10 cellular contexts compared by ENCODE assay signal in genomic region chr5:134053840-134054338, GRCh38. TPM values are rescaled to one million over a fixed set of nuclear protein-coding genes. Genes with fewer than 3 reads are reported as not detected.
DNase-seq lines count a peak whose midpoint lies in the region; ATAC-seq and TF ChIP-seq lines count a peak whose summit lies in the region.
"Had no signal": no experiment of that assay in that cellular context is flagged by ENCODE, and none has a peak within 500 bp of the region (broad histone marks: within the 10 kb centered on the region; RNA-seq: fewer than 3 reads in every experiment).

No MANE protein-coding gene starts in this region.

- peak overlapping the region; percentile 68 for H3K4me2 ChIP-seq in BLaER1

- H3K4me3 Mint-ChIP-seq in activated CD8-positive, alpha-beta T cell treated with anti-CD3 and anti-CD28 coated beads for 36 hours: no peak overlapping the region
- H3K4me3 Mint-ChIP-seq in activated CD8-positive, alpha-beta memory T cell treated with anti-CD3 and anti-CD28 coated beads, Interleukin-2, amount 10 ng/mL, durations not matched to agents 7 days and 5 days: no peak overlapping the region

- H3K27ac ChIP-seq in BLaER1 (no peak overlapping the region), HUES48 (ENCODE audit: low read depth, low read length) (peak overlapping the region; percentile 85)

- H3K9me3 Mint-ChIP-seq in activated CD8-positive, alpha-beta T cell treated with anti-CD3 and anti-CD28 coated beads for 36 hours: no peaks in the 10 kb centered on the region
- no peaks in the 10 kb centered on the region for H3K9me3 Mint-ChIP-seq in activated CD8-positive, alpha-beta memory T cell treated with anti-CD3 and anti-CD28 coated beads, Interleukin-2, amount 10 ng/mL, durations not matched to agents 7 days and 5 days (ENCODE audit: low read depth)

- H3K4me1 Mint-ChIP-seq in activated CD8-positive, alpha-beta T cell treated with anti-CD3 and anti-CD28 coated beads for 36 hours (ENCODE audit: low read depth): peaks cover 38% of the 10 kb centered on the region
- H3K4me1 Mint-ChIP-seq in activated CD8-positive, alpha-beta memory T cell treated with anti-CD3 and anti-CD28 coated beads, Interleukin-2, amount 10 ng/mL, durations not matched to agents 7 days and 5 days: peaks cover 12% of the 10 kb centered on the region

- no peak for DNase-seq in activated CD8-positive, alpha-beta T cell treated with anti-CD3 and anti-CD28 coated beads for 36 hours
- DNase-seq in left colon (peak; percentile 44 to 47), NCI-H1436 treated with DMSO at 0.1 percent for 48 hours (lab: John Stamatoyannopoulos, UW) (no peak)
- DNase-seq in activated CD8-positive, alpha-beta memory T cell treated with anti-CD3 and anti-CD28 coated beads, Interleukin-2, amount 10 ng/mL, durations not matched to agents 7 days and 5 days: no peak
- DNase-seq: HCEC 1CT, NCI-H345 had no signal

- no peak for TF ChIP-seq CTCF in activated CD8-positive, alpha-beta T cell treated with anti-CD3 and anti-CD28 coated beads for 36 hours (IDR thresholded peaks at IDR 0.05)

- POLR2A ChIA-PET in activated CD8-positive, alpha-beta T cell treated with anti-CD3 and anti-CD28 coated beads for 36 hours (lab: Charles Lee): interaction anchor here (0.9 to 2.0 kb wide), 4 partner anchors 9 to 123 kb away, joined by 4 to 5 read pairs (median 4); partner anchors contain the start of gene SKP1

- no peaks in the 10 kb centered on the region for H3K27me3 Mint-ChIP-seq in activated CD8-positive, alpha-beta T cell treated with anti-CD3 and anti-CD28 coated beads for 36 hours
- H3K27me3 Mint-ChIP-seq in activated CD8-positive, alpha-beta memory T cell treated with anti-CD3 and anti-CD28 coated beads, Interleukin-2, amount 10 ng/mL, durations not matched to agents 7 days and 5 days: peaks cover 14% of the 10 kb centered on the region

- H3K4me3 ChIP-seq in BLaER1 (no peak overlapping the region), HUES48 (ENCODE audit: low read depth, low read length) (no peak overlapping the region)

- H3K4me1 ChIP-seq in BLaER1 (peaks cover 22% of the 10 kb centered on the region), HUES48 (ENCODE audit: control insufficient read depth, insufficient read depth, low read length) (peaks cover 34% of the 10 kb centered on the region)

- CTCF ChIA-PET in activated CD8-positive, alpha-beta T cell treated with anti-CD3 and anti-CD28 coated beads for 36 hours (lab: Charles Lee): interaction anchor here (1.0 to 25.4 kb wide), 7 partner anchors 10 to 86 kb away, joined by 4 to 1049 read pairs (median 11); no protein-coding TSS in a partner anchor
- CTCF ChIA-PET in activated CD8-positive, alpha-beta memory T cell treated with anti-CD3 and anti-CD28 coated beads, Interleukin-2, amount 10 ng/mL, durations not matched to agents 7 days and 5 days (lab: Charles Lee): interaction anchor here (7.8 kb wide), 1 partner anchor 13 kb away, joined by 49 read pairs; no protein-coding TSS in a partner anchor

- no peak overlapping the region for H3K9ac ChIP-seq in BLaER1
- no peak overlapping the region for H3K9ac ChIP-seq in HUES48 (ENCODE audit: low read depth, low read length)

- ATAC-seq in activated CD8-positive, alpha-beta T cell treated with anti-CD3 and anti-CD28 coated beads for 36 hours: peak; percentile 74
- ATAC-seq in left colon (peak; percentile 90), GM21619 (IDR thresholded peaks at IDR 0.05; ENCODE audit: unreplicated experiment) (no peak), HG02571 (IDR thresholded peaks at IDR 0.05; ENCODE audit: unreplicated experiment) (no peak)
- ATAC-seq in activated CD8-positive, alpha-beta memory T cell treated with anti-CD3 and anti-CD28 coated beads, Interleukin-2, amount 10 ng/mL, durations not matched to agents 7 days and 5 days: no peak

- H3K36me3 ChIP-seq in BLaER1 (no peaks in the 10 kb centered on the region), HUES48 (ENCODE audit: control insufficient read depth, insufficient read depth, low read length) (no peaks in the 10 kb centered on the region)

- no peaks in the 10 kb centered on the region for H3K36me3 Mint-ChIP-seq in activated CD8-positive, alpha-beta T cell treated with anti-CD3 and anti-CD28 coated beads for 36 hours (ENCODE audit: low read depth)
- no peaks in the 10 kb centered on the region for H3K36me3 Mint-ChIP-seq in activated CD8-positive, alpha-beta memory T cell treated with anti-CD3 and anti-CD28 coated beads, Interleukin-2, amount 10 ng/mL, durations not matched to agents 7 days and 5 days

- H3K27ac Mint-ChIP-seq in activated CD8-positive, alpha-beta T cell treated with anti-CD3 and anti-CD28 coated beads for 36 hours: peak overlapping the region; percentile 58
- H3K27ac Mint-ChIP-seq in activated CD8-positive, alpha-beta memory T cell treated with anti-CD3 and anti-CD28 coated beads, Interleukin-2, amount 10 ng/mL, durations not matched to agents 7 days and 5 days: no peak overlapping the region

- H4K20me1 ChIP-seq in BLaER1: no peaks in the 10 kb centered on the region

- H3K27me3 ChIP-seq in BLaER1 (no peaks in the 10 kb centered on the region), HUES48 (ENCODE audit: control insufficient read depth, insufficient read depth, low read length) (no peaks in the 10 kb centered on the region; the same call in 1 of the 2 replicates)

- H3K9me3 ChIP-seq in BLaER1: no peaks in the 10 kb centered on the region
- no peaks in the 10 kb centered on the region for H3K9me3 ChIP-seq in HUES48 (ENCODE audit: control insufficient read depth, insufficient read depth, low read length)

- intact Hi-C loops in activated CD8-positive, alpha-beta T cell treated with anti-CD3 and anti-CD28 coated beads for 36 hours (cut with micrococcal nuclease): no loop called here
- intact Hi-C loops in left colon (cut with DNase I, micrococcal nuclease): no loop called here

RNA-seq across cellular contexts. Expression of gene VDAC1, which starts 49.1 kb away (rescaled TPM):
- 100 to 1,000 TPM; 481 to 484 TPM for total RNA-seq in activated CD8-positive, alpha-beta T cell treated with anti-CD3 and anti-CD28 coated beads for 36 hours
- 100 to 1,000 TPM; 229 to 263 TPM for total RNA-seq in left colon
- total RNA-seq in activated CD8-positive, alpha-beta memory T cell treated with anti-CD3 and anti-CD28 coated beads, Interleukin-2, amount 10 ng/mL, durations not matched to agents 7 days and 5 days: 100 to 1,000 TPM; 204 to 258 TPM

Comparison
In these comparisons a context has a peak if more than half of its experiments do, and no peak if none do; other contexts are left out.
1. ATAC-seq: peak in activated CD8-positive, alpha-beta T cell treated with anti-CD3 and anti-CD28 coated beads for 36 hours (single experiment) and left colon (single experiment); none in GM21619 (single experiment), HG02571 (single experiment) and activated CD8-positive, alpha-beta memory T cell treated with anti-CD3 and anti-CD28 coated beads, Interleukin-2, amount 10 ng/mL, durations not matched to agents 7 days and 5 days (single experiment).
2. DNase-seq: peak in left colon (2 of 2); none in activated CD8-positive, alpha-beta T cell treated with anti-CD3 and anti-CD28 coated beads for 36 hours (single experiment), NCI-H1436 treated with DMSO at 0.1 percent for 48 hours (single experiment) and activated CD8-positive, alpha-beta memory T cell treated with anti-CD3 and anti-CD28 coated beads, Interleukin-2, amount 10 ng/mL, durations not matched to agents 7 days and 5 days (single experiment).